ENCODE assay signal across 10 cellular contexts in the genomic region with DNA sequence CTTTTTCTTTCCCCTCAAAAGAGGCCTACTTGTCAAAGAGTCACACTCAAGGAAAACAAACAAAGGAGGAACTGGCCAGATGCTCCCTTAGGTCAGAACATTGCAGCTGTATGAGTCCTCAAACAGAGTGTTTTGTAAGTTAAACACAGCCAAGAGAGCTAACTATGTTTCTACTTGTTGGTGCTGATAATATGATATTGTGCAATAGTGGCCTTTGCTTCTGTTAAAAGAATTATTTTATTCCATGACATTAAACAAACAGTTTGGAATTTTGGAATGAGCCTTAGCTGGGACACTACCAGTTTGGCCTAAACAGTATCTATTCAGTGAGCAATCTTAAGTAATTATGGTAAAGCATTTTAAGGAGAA. TPM values are rescaled to one million over a fixed set of nuclear protein-coding genes. Genes with fewer than 3 reads are reported as not detected.
DNase-seq lines count a peak whose midpoint lies in the region; ATAC-seq and TF ChIP-seq lines count a peak whose summit lies in the region.
"Had no signal": no experiment of that assay in that cellular context is flagged by ENCODE, and none has a peak within 500 bp of the region (broad histone marks: within the 10 kb centered on the region; RNA-seq: fewer than 3 reads in every experiment).

No MANE protein-coding gene starts in this region.

- H3K27ac Mint-ChIP-seq in chondrocyte (ENCODE audit: unreplicated experiment), result no peak overlapping the region

- no peak for TF ChIP-seq POLR2A in esophagus squamous epithelium (IDR thresholded peaks at IDR 0.05)

- peaks cover 12 to 30% (median 22%) of the 10 kb centered on the region in 3 donors for H3K4me1 ChIP-seq in esophagus squamous epithelium
- peaks cover 5 to 22% (median 14%) of the 10 kb centered on the region in 4 donors for H3K4me1 ChIP-seq in liver (ENCODE audit: control insufficient read depth in 4 of 4, insufficient read depth in 4 of 4, low read length in 3 of 4)
- peaks cover 18% of the 10 kb centered on the region for H3K4me1 ChIP-seq in upper lobe of right lung

- DNase-seq in LHCN-M2 (ENCODE audit: low read depth) (peak; percentile 33), esophagus squamous epithelium (lab: John Stamatoyannopoulos, UW) (no peak), upper lobe of right lung (no peak), chondrocyte (ENCODE audit: low spot score) (no peak)
- DNase-seq in activated T-cell treated with anti-CD3 and anti-CD28 coated beads, Interleukin-2, amount 50 U/mL, for 1 hour, result no peak
- DNase-seq in stimulated activated naive CD4-positive, alpha-beta T cell (lab: John Stamatoyannopoulos, UW), result no peak
- DNase-seq: WERI-Rb-1 had no signal

- H3K27me3 ChIP-seq in esophagus squamous epithelium (no peaks in the 10 kb centered on the region), liver (ENCODE audit: control insufficient read depth in 4 of 4, insufficient read depth in 4 of 4, low read length in 3 of 4) (no peaks in the 10 kb centered on the region), upper lobe of right lung (no peaks in the 10 kb centered on the region)

- H3K9me3 ChIP-seq in esophagus squamous epithelium (no peaks in the 10 kb centered on the region), liver (ENCODE audit: control insufficient read depth in 4 of 4, low read length in 3 of 4) (no peaks in the 10 kb centered on the region), upper lobe of right lung (no peaks in the 10 kb centered on the region)

- no peak for TF ChIP-seq CTCF in esophagus squamous epithelium (IDR thresholded peaks at IDR 0.05)
- TF ChIP-seq CTCF in liver (IDR thresholded peaks at IDR 0.05; ENCODE audit: low read depth, low read length, missing input control), result no peak
- TF ChIP-seq CTCF in upper lobe of right lung (IDR thresholded peaks at IDR 0.05), result no peak
- no peak for TF ChIP-seq CTCF in chondrocyte (IDR thresholded peaks at IDR 0.05)

- H3K36me3 ChIP-seq in esophagus squamous epithelium, result no peaks in the 10 kb centered on the region
- H3K36me3 ChIP-seq in liver (ENCODE audit: control insufficient read depth in 4 of 4, insufficient read depth in 3 of 4, low read depth in 1 of 4, low read length in 3 of 4), result no peaks in the 10 kb centered on the region
- H3K36me3 ChIP-seq in upper lobe of right lung, result no peaks in the 10 kb centered on the region
- H3K36me3 ChIP-seq: WERI-Rb-1 had no signal

- no peaks in the 10 kb centered on the region for H3K36me3 Mint-ChIP-seq in chondrocyte (ENCODE audit: low read depth)

- ATAC-seq in upper lobe of right lung, result peak; percentile 95

- H3K27me3 Mint-ChIP-seq in chondrocyte (ENCODE audit: low read depth), result peaks cover 11% of the 10 kb centered on the region

- H3K4me3 ChIP-seq in esophagus squamous epithelium, result no peak overlapping the region
- no peak overlapping the region for H3K4me3 ChIP-seq in liver (ENCODE audit: low read depth in 1 of 3, low read length in 3 of 3)
- H3K4me3 ChIP-seq in upper lobe of right lung, result no peak overlapping the region

- H3K4me3 Mint-ChIP-seq in chondrocyte (ENCODE audit: unreplicated experiment), result no peak overlapping the region

- H3K27ac ChIP-seq in esophagus squamous epithelium (peak overlapping the region; percentile 39 to 78 (median 70)), liver (ENCODE audit: low read depth in 1 of 2, low read length in 2 of 2) (peak overlapping the region; percentile 59 to 72), upper lobe of right lung (peak overlapping the region; percentile 38)
- H3K27ac ChIP-seq: WERI-Rb-1 had no signal

- TF ChIP-seq RAD21 in liver (IDR thresholded peaks at IDR 0.05), result peak; percentile 54 to 56

- H3K9me3 Mint-ChIP-seq in chondrocyte (ENCODE audit: low read depth), result no peaks in the 10 kb centered on the region

- intact Hi-C loops in esophagus squamous epithelium (cut with DNase I), result no loop called here
- intact Hi-C loops in upper lobe of right lung (cut with DNase I), result no loop called here

- H3K4me1 Mint-ChIP-seq in chondrocyte (ENCODE audit: low read depth), result no peaks in the 10 kb centered on the region

- no peak overlapping the region for H3K9ac ChIP-seq in liver (ENCODE audit: low read depth in 1 of 2, low read length in 2 of 2)

TF ChIP-seq in liver, 16 proteins besides CTCF, POLR2A, EP300 and RAD21:
- TF ChIP-seq, protein P1, sequence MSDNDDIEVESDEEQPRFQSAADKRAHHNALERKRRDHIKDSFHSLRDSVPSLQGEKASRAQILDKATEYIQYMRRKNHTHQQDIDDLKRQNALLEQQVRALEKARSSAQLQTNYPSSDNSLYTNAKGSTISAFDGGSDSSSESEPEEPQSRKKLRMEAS (IDR thresholded peaks at IDR 0.05), result peak; percentile 94
- TF ChIP-seq NR2F2 (IDR thresholded peaks at IDR 0.05), result peak; percentile 67
- TF ChIP-seq, protein P2, sequence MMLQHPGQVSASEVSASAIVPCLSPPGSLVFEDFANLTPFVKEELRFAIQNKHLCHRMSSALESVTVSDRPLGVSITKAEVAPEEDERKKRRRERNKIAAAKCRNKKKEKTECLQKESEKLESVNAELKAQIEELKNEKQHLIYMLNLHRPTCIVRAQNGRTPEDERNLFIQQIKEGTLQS (IDR thresholded peaks at IDR 0.05), result peak; percentile 35
- TF ChIP-seq, protein P3, sequence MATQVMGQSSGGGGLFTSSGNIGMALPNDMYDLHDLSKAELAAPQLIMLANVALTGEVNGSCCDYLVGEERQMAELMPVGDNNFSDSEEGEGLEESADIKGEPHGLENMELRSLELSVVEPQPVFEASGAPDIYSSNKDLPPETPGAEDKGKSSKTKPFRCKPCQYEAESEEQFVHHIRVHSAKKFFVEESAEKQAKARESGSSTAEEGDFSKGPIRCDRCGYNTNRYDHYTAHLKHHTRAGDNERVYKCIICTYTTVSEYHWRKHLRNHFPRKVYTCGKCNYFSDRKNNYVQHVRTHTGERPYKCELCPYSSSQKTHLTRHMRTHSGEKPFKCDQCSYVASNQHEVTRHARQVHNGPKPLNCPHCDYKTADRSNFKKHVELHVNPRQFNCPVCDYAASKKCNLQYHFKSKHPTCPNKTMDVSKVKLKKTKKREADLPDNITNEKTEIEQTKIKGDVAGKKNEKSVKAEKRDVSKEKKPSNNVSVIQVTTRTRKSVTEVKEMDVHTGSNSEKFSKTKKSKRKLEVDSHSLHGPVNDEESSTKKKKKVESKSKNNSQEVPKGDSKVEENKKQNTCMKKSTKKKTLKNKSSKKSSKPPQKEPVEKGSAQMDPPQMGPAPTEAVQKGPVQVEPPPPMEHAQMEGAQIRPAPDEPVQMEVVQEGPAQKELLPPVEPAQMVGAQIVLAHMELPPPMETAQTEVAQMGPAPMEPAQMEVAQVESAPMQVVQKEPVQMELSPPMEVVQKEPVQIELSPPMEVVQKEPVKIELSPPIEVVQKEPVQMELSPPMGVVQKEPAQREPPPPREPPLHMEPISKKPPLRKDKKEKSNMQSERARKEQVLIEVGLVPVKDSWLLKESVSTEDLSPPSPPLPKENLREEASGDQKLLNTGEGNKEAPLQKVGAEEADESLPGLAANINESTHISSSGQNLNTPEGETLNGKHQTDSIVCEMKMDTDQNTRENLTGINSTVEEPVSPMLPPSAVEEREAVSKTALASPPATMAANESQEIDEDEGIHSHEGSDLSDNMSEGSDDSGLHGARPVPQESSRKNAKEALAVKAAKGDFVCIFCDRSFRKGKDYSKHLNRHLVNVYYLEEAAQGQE (IDR thresholded peaks at IDR 0.05), result peak; percentile 84
- peak; percentile 95 for TF ChIP-seq SP1 (IDR thresholded peaks at IDR 0.05)
- peak; percentile 91 to 96 for TF ChIP-seq HNF4A (conservative IDR thresholded peaks at IDR 0.05)
- TF ChIP-seq YY1 (IDR thresholded peaks at IDR 0.05), result peak; percentile 74
- peak; percentile 81 to 96 for TF ChIP-seq JUND (IDR thresholded peaks at IDR 0.05)
- TF ChIP-seq RXRA (IDR thresholded peaks at IDR 0.05), result peak; percentile 76 to 92
- peak; percentile 78 for TF ChIP-seq TAF1 (conservative IDR thresholded peaks at IDR 0.05)
- peak; percentile 73 for TF ChIP-seq FOXA1 (IDR thresholded peaks at IDR 0.05)
- TF ChIP-seq, protein P4, sequence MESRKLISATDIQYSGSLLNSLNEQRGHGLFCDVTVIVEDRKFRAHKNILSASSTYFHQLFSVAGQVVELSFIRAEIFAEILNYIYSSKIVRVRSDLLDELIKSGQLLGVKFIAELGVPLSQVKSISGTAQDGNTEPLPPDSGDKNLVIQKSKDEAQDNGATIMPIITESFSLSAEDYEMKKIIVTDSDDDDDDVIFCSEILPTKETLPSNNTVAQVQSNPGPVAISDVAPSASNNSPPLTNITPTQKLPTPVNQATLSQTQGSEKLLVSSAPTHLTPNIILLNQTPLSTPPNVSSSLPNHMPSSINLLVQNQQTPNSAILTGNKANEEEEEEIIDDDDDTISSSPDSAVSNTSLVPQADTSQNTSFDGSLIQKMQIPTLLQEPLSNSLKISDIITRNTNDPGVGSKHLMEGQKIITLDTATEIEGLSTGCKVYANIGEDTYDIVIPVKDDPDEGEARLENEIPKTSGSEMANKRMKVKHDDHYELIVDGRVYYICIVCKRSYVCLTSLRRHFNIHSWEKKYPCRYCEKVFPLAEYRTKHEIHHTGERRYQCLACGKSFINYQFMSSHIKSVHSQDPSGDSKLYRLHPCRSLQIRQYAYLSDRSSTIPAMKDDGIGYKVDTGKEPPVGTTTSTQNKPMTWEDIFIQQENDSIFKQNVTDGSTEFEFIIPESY (IDR thresholded peaks at IDR 0.05), result peak; percentile 86
- peak in 1 of 2 donors; percentile 85 for TF ChIP-seq EGR1 (IDR thresholded peaks at IDR 0.05; ENCODE audit: low read depth in 2 of 2)
- peak; percentile 81 for TF ChIP-seq FOXA2 (IDR thresholded peaks at IDR 0.05)
- peak; percentile 73 for TF ChIP-seq HNF4G (IDR thresholded peaks at IDR 0.05)
- TF ChIP-seq GABPA (IDR thresholded peaks at IDR 0.05 in 1 of 2, conservative IDR thresholded peaks at IDR 0.05 in 1 of 2), result peak in 1 of 2 donors; percentile 43

RNA-seq across cellular contexts. Expression of a gene that starts 56.0 kb away (rescaled TPM):
- total RNA-seq in LHCN-M2 (2014; rRNA removed) (not detected in 2 replicates), esophagus squamous epithelium (not detected), liver (not detected), upper lobe of right lung (not detected), chondrocyte (not detected in 3 replicates)
- polyA plus RNA-seq in LHCN-M2 (2012), result not detected
- polyA plus RNA-seq in liver, result not detected
- total RNA-seq: Daoy, lung microvascular endothelial cell had no signal

RNA-seq across cellular contexts. Expression of a gene that starts 56.6 kb away (rescaled TPM):
- 0.11 and 0.13 TPM in 2 replicates for total RNA-seq in LHCN-M2 (2014; rRNA removed)
- polyA plus RNA-seq in LHCN-M2 (2012), result not detected
- 10 to 100 TPM in 2 of 4 donors, 1 to 10 TPM in 2; 1.9 to 34.0 (median 18.0) TPM for total RNA-seq in esophagus squamous epithelium
- 10 to 100 TPM; 15.3 to 20.0 TPM for total RNA-seq in liver
- 10 to 100 TPM; 13.6 to 17.4 TPM for polyA plus RNA-seq in liver
- total RNA-seq in upper lobe of right lung, result 64.8 TPM
- not detected in 3 replicates for total RNA-seq in chondrocyte
